In genomic region chr3:134212898-134213665, GRCh38 we compare ENCODE assay signal across 8 cellular contexts. TPM values are rescaled to one million over a fixed set of nuclear protein-coding genes. Genes with fewer than 3 reads are reported as not detected.
DNase-seq lines count a peak whose midpoint lies in the region; TF ChIP-seq lines count a peak whose summit lies in the region.

No MANE protein-coding gene starts in this region.

- no peak overlapping the region for H3K9ac ChIP-seq in GM23248
- H3K9ac ChIP-seq in SK-N-MC (ENCODE audit: insufficient read length): no peak overlapping the region

- WGBS in GM23248 (ENCODE audit: low coverage in 1 of 2, low lambda C conversion rate in 2 of 2, missing lambda C conversion rate in 2 of 2), 2 experiments: 13 to 15% methylated on average over 4 of the region's 4 CpGs

- TF ChIP-seq CTCF in glutamatergic neuron (IDR thresholded peaks at IDR 0.05; ENCODE audit: partially characterized antibody, unreplicated experiment): peak; percentile 93
- TF ChIP-seq CTCF in uterus (IDR thresholded peaks at IDR 0.05): peak; percentile 91 to 98 (median 94)

- H3F3A ChIP-seq in GM23248 (ENCODE audit: insufficient read depth): peaks cover 7% of the 10 kb centered on the region; the same call in 1 of the 2 replicates

- DNase-seq in DMS79 (lab: John Stamatoyannopoulos, UW) (peak; percentile 45), GM23248 (peak; percentile 72), MG63 (peak; percentile 71), SK-N-MC (ENCODE audit: low read depth, low spot score) (peak; percentile 76), glutamatergic neuron (peak; percentile 92), posterior cingulate gyrus (peak; percentile 62 to 98 (median 90)), uterus (peak; percentile 81 to 84)
- DNase-seq in activated naive CD4-positive, alpha-beta T cell treated with anti-CD3 and anti-CD28 coated beads for 36 hours: peak; percentile 95

- H3K27me3 ChIP-seq in GM23248 (replicated peaks; ENCODE audit: insufficient read depth): no peaks in the 10 kb centered on the region
- H3K27me3 ChIP-seq in MG63: no peaks in the 10 kb centered on the region
- no peaks in the 10 kb centered on the region for H3K27me3 ChIP-seq in uterus

- peaks cover 86% of the 10 kb centered on the region for H3K79me2 ChIP-seq in GM23248 (ENCODE audit: insufficient read depth)

- no peaks in the 10 kb centered on the region for H4K20me1 ChIP-seq in GM23248 (ENCODE audit: insufficient read depth)

- H3K27ac ChIP-seq in GM23248: no peak overlapping the region
- H3K27ac ChIP-seq in SK-N-MC: no peak overlapping the region
- no peak overlapping the region for H3K27ac ChIP-seq in uterus

- H3K4me1 Mint-ChIP-seq in activated naive CD4-positive, alpha-beta T cell treated with anti-CD3 and anti-CD28 coated beads for 36 hours (ENCODE audit: low read depth): peaks cover 23% of the 10 kb centered on the region
- H3K4me1 Mint-ChIP-seq in glutamatergic neuron (ENCODE audit: low read depth, unreplicated experiment): peaks cover 3% of the 10 kb centered on the region

- no peak overlapping the region for H3K4me3 ChIP-seq in GM23248
- no peak overlapping the region for H3K4me3 ChIP-seq in MG63
- no peak overlapping the region for H3K4me3 ChIP-seq in SK-N-MC
- no peak overlapping the region for H3K4me3 ChIP-seq in uterus

- H3K9me2 ChIP-seq in GM23248 (ENCODE audit: insufficient read depth): no peaks in the 10 kb centered on the region

- no peaks in the 10 kb centered on the region for H3K9me3 ChIP-seq in GM23248 (ENCODE audit: low read depth)
- no peaks in the 10 kb centered on the region for H3K9me3 ChIP-seq in MG63
- H3K9me3 ChIP-seq in SK-N-MC (ENCODE audit: low read depth, low read length): no peaks in the 10 kb centered on the region
- H3K9me3 ChIP-seq in uterus: no peaks in the 10 kb centered on the region

- intact Hi-C loops in activated naive CD4-positive, alpha-beta T cell treated with anti-CD3 and anti-CD28 coated beads for 36 hours (cut with micrococcal nuclease): loop anchor here (1.0 to 5.0 kb wide), 11 partner anchors 11 to 551 kb away; partner anchors contain the start of genes AMOTL2, RYK and TOPBP1
- intact Hi-C loops in posterior cingulate gyrus (cut with DNase I) (loop anchor here (1.0 to 5.0 kb wide), 4 partner anchors 86 to 281 kb away; no protein-coding TSS in a partner anchor), uterus (cut with DNase I; ENCODE audit: low total_unique reads) (loop anchor here (2.0 kb wide), 1 partner anchor 88 kb away; no protein-coding TSS in a partner anchor)

- in situ Hi-C loops in GM23248 (cut with MboI): loop anchor here (5.0 to 10.0 kb wide), 2 partner anchors 94 to 262 kb away; no protein-coding TSS in a partner anchor

- H3K27me3 Mint-ChIP-seq in activated naive CD4-positive, alpha-beta T cell treated with anti-CD3 and anti-CD28 coated beads for 36 hours (ENCODE audit: low read depth): no peaks in the 10 kb centered on the region
- H3K27me3 Mint-ChIP-seq in glutamatergic neuron (ENCODE audit: unreplicated experiment): no peaks in the 10 kb centered on the region

- H3K4me1 ChIP-seq in GM23248 (ENCODE audit: insufficient read depth) (no peaks in the 10 kb centered on the region), uterus (no peaks in the 10 kb centered on the region)

- TF ChIP-seq POLR2A in uterus (IDR thresholded peaks at IDR 0.05): no peak

- no peaks in the 10 kb centered on the region for H3K9me3 Mint-ChIP-seq in activated naive CD4-positive, alpha-beta T cell treated with anti-CD3 and anti-CD28 coated beads for 36 hours
- H3K9me3 Mint-ChIP-seq in glutamatergic neuron (ENCODE audit: unreplicated experiment): no peaks in the 10 kb centered on the region

- H3K36me3 ChIP-seq in GM23248 (ENCODE audit: low read depth) (peaks cover 22% of the 10 kb centered on the region), MG63 (peaks cover 36% of the 10 kb centered on the region), SK-N-MC (ENCODE audit: insufficient read depth, low read length) (peaks cover 32% of the 10 kb centered on the region), uterus (no peaks in the 10 kb centered on the region)

- H2AFZ ChIP-seq in GM23248: no peak overlapping the region

- no peak overlapping the region for H3K4me2 ChIP-seq in GM23248 (ENCODE audit: unreplicated experiment)

- H3K4me3 Mint-ChIP-seq in activated naive CD4-positive, alpha-beta T cell treated with anti-CD3 and anti-CD28 coated beads for 36 hours: no peak overlapping the region
- H3K4me3 Mint-ChIP-seq in glutamatergic neuron (ENCODE audit: unreplicated experiment): no peak overlapping the region

- CTCF ChIA-PET in activated naive CD4-positive, alpha-beta T cell treated with anti-CD3 and anti-CD28 coated beads for 36 hours (lab: Charles Lee): interaction anchor here (0.7 to 9.0 kb wide), 31 partner anchors 12 to 276 kb away, joined by 3 to 81 read pairs (median 6); no protein-coding TSS in a partner anchor

- no peak overlapping the region for H3K27ac Mint-ChIP-seq in activated naive CD4-positive, alpha-beta T cell treated with anti-CD3 and anti-CD28 coated beads for 36 hours
- no peak overlapping the region for H3K27ac Mint-ChIP-seq in glutamatergic neuron (ENCODE audit: unreplicated experiment)

- H3K36me3 Mint-ChIP-seq in activated naive CD4-positive, alpha-beta T cell treated with anti-CD3 and anti-CD28 coated beads for 36 hours (ENCODE audit: low read depth): peaks cover 18% of the 10 kb centered on the region
- no peaks in the 10 kb centered on the region for H3K36me3 Mint-ChIP-seq in glutamatergic neuron (ENCODE audit: unreplicated experiment)

RNA-seq across cellular contexts. Expression of gene RYK, which starts 37.6 kb away (rescaled TPM):
- 93.7 and 100 TPM in 2 replicates for total RNA-seq in GM23248 (2014; rRNA removed; shearing (Covaris generic))
- polyA plus RNA-seq in GM23248 (2016; fragmentation: Nextera tagmentation; extraction: Ambion mirVana): 22.3 and 22.8 TPM in 2 replicates
- total RNA-seq in MG63 (2014; rRNA removed; shearing (Covaris generic); ENCODE audit: low replicate concordance): 107 and 128 TPM in 2 replicates
- total RNA-seq in activated naive CD4-positive, alpha-beta T cell treated with anti-CD3 and anti-CD28 coated beads for 36 hours: 10 to 100 TPM; 19.5 to 19.7 TPM
- total RNA-seq in glutamatergic neuron (ENCODE audit: unreplicated experiment) (33.6 TPM), uterus (100 to 1,000 TPM in 3 of 4 donors, 10 to 100 TPM in 1; 54.3 to 225 (median 138) TPM)

Comparison
In these comparisons a context has a peak if more than half of its experiments do, and no peak if none do; other contexts are left out.
1. DNase-seq: peak in every context shown above with its lines; median percentile 95 in activated naive CD4-positive, alpha-beta T cell treated with anti-CD3 and anti-CD28 coated beads for 36 hours; 92 in glutamatergic neuron; 90 in posterior cingulate gyrus; 82 in uterus; 76 in SK-N-MC; 72 in GM23248; 71 in MG63; 45 in DMS79.